19 cellular contexts compared by ENCODE assay signal in genomic region chr7:116403265-116403664, GRCh38.
A peak's percentile ranks its signal among the peaks of the same experiment; 100 is the strongest.
DNase-seq lines count a peak whose midpoint lies in the region; ATAC-seq and TF ChIP-seq lines count a peak whose summit lies in the region.
"Had no signal": no experiment of that assay in that cellular context is flagged by ENCODE, and none has a peak within 500 bp of the region (broad histone marks: within the 10 kb centered on the region; RNA-seq: fewer than 3 reads in every experiment).

No MANE protein-coding gene starts in this region.

- intact Hi-C loops in Right ventricle myocardium inferior (cut with DNase I) (no loop called here), cardiac septum (cut with DNase I) (no loop called here), dorsolateral prefrontal cortex (cut with DNase I) (no loop called here)

- DNase-seq in Right ventricle myocardium inferior (ENCODE audit: missing footprints) (no peak), cardiac septum (ENCODE audit: low spot score) (no peak), RWPE2 (ENCODE audit: low spot score) (no peak), fibroblast of pulmonary artery (ENCODE audit: low read depth) (peak; percentile 40), stromal cell of bone marrow (ENCODE audit: low read depth) (peak; percentile 61), activated gamma-delta T cell (lab: John Stamatoyannopoulos, UW) (no peak), dorsolateral prefrontal cortex (no peak), SKM-1 (lab: John Stamatoyannopoulos, UW; ENCODE audit: unreplicated experiment) (no peak)
- DNase-seq: ACHN; activated naive CD4-positive, alpha-beta T cell treated with anti-CD3 and anti-CD28 coated beads, Interleukin-2, amount 10 ng/mL, durations not matched to agents 7 days and 5 days; DND-41; glutamatergic neuron; MV-4-11; naive thymus-derived CD4-positive, alpha-beta T cell; NK-92 treated with Interleukin-12 subunit alpha and Interleukin-12 subunit beta, amount 100 ng/mL, for 24 hours; ovary; stimulated activated naive CD8-positive, alpha-beta T cell treated with anti-CD3 and anti-CD28 coated beads, Interleukin-15, amount 100 ng/mL, for 72 hours had no signal

- no peaks in the 10 kb centered on the region for H3K27me3 ChIP-seq in RWPE2 (ENCODE audit: insufficient read depth, poor library complexity, severe bottlenecking)
- H3K27me3 ChIP-seq in dorsolateral prefrontal cortex = no peaks in the 10 kb centered on the region
- H3K27me3 ChIP-seq: ovary had no signal

- H3K9me3 ChIP-seq in RWPE2 (ENCODE audit: severe bottlenecking) = no peaks in the 10 kb centered on the region
- H3K9me3 ChIP-seq: ovary had no signal

- peaks cover 38% of the 10 kb centered on the region for H3K4me1 ChIP-seq in RWPE2 (ENCODE audit: insufficient read depth, poor library complexity, severe bottlenecking)

- H3K36me3 ChIP-seq in RWPE2 (ENCODE audit: low read depth) = no peaks in the 10 kb centered on the region
- H3K36me3 ChIP-seq: ovary had no signal

- TF ChIP-seq CTCF in RWPE2 (IDR thresholded peaks at IDR 0.05; ENCODE audit: poor library complexity, severe bottlenecking) (no peak), fibroblast of pulmonary artery (IDR thresholded peaks at IDR 0.05; ENCODE audit: low read length, missing control alignments) (no peak), dorsolateral prefrontal cortex (IDR thresholded peaks at IDR 0.05 in 54 of 56, conservative IDR thresholded peaks at IDR 0.05 in 2 of 56; ENCODE audit: low read depth in 1 of 56, partially characterized antibody in 56 of 56) (no peak)

- ATAC-seq in Right ventricle myocardium inferior (peak; percentile 46), RWPE2 (ENCODE audit: low read depth) (no peak)
- ATAC-seq: naive thymus-derived CD4-positive, alpha-beta T cell; stimulated activated naive CD8-positive, alpha-beta T cell treated with anti-CD3 and anti-CD28 coated beads, Interleukin-15, amount 100 ng/mL, for 72 hours had no signal

- H3K27ac ChIP-seq in RWPE2 (ENCODE audit: poor library complexity, severe bottlenecking) (peak overlapping the region; percentile 15), dorsolateral prefrontal cortex (no peak overlapping the region)
- H3K27ac ChIP-seq: HL-60, ovary had no signal

- H3K4me3 ChIP-seq in RWPE2 (ENCODE audit: severe bottlenecking) = no peak overlapping the region
- no peak overlapping the region for H3K4me3 ChIP-seq in fibroblast of pulmonary artery (replicated peaks; ENCODE audit: low read depth, low read length)
- H3K4me3 ChIP-seq in dorsolateral prefrontal cortex = no peak overlapping the region
- H3K4me3 ChIP-seq: lung, ovary had no signal

Comparison
In these comparisons a context has a peak if more than half of its experiments do, and no peak if none do; other contexts are left out.
1. DNase-seq: peak in fibroblast of pulmonary artery (single experiment) and stromal cell of bone marrow (single experiment); none in Right ventricle myocardium inferior (single experiment), cardiac septum (single experiment), RWPE2 (single experiment), activated gamma-delta T cell (single experiment), dorsolateral prefrontal cortex (0 of 10) and SKM-1 (single experiment).